ENCODE assay signal across 1 cellular context in the genomic region with DNA sequence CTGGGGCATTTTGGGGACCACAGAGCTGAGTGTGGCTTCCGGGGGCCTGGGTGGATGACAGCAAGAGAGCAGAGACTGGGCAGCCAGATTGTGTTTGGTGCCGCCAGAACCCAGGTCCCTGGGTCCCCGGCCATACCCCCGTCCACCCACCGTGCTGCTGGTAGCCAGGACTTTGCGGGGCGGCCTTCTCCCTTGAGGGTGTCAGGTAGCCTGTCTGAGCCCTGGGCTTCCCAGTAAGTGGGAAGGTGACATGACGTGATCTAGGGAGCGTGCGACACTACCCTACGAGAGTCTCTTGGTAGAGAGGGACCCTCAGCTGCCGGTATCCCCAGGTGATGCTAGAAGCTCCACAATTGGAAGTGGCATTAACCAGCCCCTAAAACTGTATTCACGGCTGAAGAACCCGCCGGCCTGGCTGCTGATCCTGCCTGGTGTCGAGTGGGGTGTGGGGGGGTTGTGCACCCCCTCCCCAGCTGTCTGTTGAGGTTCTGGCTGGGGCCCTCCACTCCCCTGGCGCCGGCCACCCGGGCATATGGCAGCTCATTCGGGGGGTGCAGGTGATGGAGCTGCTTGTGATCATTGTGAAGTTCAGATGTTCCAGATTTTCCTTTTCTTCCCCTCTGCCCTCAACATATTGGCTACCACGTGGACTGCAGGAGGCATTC.
TF ChIP-seq lines count a peak whose summit lies in the region.

No MANE protein-coding gene starts in this region.

TF ChIP-seq in HepG2, 621 proteins besides CTCF, POLR2A, EP300 and RAD21:
- TF ChIP-seq ZNF687 (CRISPR knock-in tag; IDR thresholded peaks at IDR 0.05) (peak; percentile 24), ZNF577 (CRISPR knock-in tag; IDR thresholded peaks at IDR 0.05; ENCODE audit: borderline replicate concordance, low read depth) (no peak), SP5 (CRISPR knock-in tag; IDR thresholded peaks at IDR 0.05; ENCODE audit: borderline replicate concordance, low read depth) (no peak), NFKB2 (CRISPR knock-in tag; IDR thresholded peaks at IDR 0.05; ENCODE audit: borderline replicate concordance) (no peak)
